ENCODE assay signal across 13 cellular contexts in the genomic region with DNA sequence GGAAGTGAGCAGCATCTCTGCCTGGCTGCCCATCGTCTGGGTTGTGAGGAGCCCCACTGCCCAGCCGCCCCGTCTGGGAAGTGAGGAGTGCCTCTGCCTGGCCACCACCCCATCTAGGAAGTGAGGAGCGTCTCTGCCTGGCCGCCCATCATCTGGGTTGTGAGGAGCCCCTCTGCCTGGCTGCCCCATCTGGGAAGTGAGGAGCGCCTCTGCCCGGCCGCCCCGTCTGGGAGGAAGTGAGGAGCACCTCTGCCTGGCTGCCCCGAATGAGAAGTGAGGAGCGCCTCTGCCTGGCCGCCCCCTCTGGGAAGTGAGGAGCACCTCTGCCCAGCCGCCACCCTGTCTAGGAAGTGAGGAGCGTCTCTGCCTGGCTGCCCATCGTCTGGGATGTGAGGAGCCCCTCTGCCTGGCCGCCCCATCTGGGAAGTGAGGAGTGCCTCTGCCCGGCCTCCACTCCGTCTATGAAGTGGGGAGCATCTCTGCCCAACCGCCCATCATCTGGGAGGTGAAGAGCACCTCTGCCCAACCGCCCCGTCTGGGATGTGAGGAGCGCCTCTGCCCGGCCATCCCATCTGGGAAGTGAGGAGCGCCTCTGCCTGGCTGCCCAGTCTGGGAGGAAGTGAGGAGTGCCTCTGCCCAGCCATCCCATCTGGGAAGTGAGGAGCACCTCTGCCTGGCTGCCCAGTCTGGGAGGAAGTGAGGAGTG. TPM values are rescaled to one million over a fixed set of nuclear protein-coding genes. Genes with fewer than 3 reads are reported as not detected.
"Had no signal": no experiment of that assay in that cellular context is flagged by ENCODE, and none has a peak within 500 bp of the region (broad histone marks: within the 10 kb centered on the region; RNA-seq: fewer than 3 reads in every experiment).

No MANE protein-coding gene starts in this region.

RNA-seq across cellular contexts. Expression of a gene that starts 11.4 kb away (rescaled TPM):
- total RNA-seq: stomach, subcutaneous adipose tissue, suprapubic skin, thoracic aorta, thyroid gland, tibial nerve, transverse colon, upper lobe of left lung, upper lobe of right lung, ureter, urinary bladder, uterus, vagina had no signal
- polyA plus RNA-seq: stomach had no signal
